18 cellular contexts compared by ENCODE assay signal in genomic region chr16:79716645-79717323, GRCh38.
DNase-seq lines count a peak whose midpoint lies in the region; ATAC-seq and TF ChIP-seq lines count a peak whose summit lies in the region.
"Had no signal": no experiment of that assay in that cellular context is flagged by ENCODE, and none has a peak within 500 bp of the region (broad histone marks: within the 10 kb centered on the region; RNA-seq: fewer than 3 reads in every experiment).

No MANE protein-coding gene starts in this region.

- H3K79me2 ChIP-seq in H9 (ENCODE audit: insufficient read depth, low read length) = no peaks in the 10 kb centered on the region

- no peaks in the 10 kb centered on the region for H3K27me3 ChIP-seq in lower lobe of right lung (ENCODE audit: low read depth)
- no peaks in the 10 kb centered on the region for H3K27me3 ChIP-seq in H9 (ENCODE audit: insufficient read depth, low read length)
- H3K27me3 ChIP-seq: cardiac muscle cell had no signal

- H4K91ac ChIP-seq in H9 (ENCODE audit: insufficient read length, low read depth, low read length) = no peak overlapping the region

- H3K27me3 Mint-ChIP-seq in activated CD4-positive, alpha-beta T cell treated with anti-CD3 and anti-CD28 coated beads for 36 hours = no peaks in the 10 kb centered on the region
- peaks cover 7% of the 10 kb centered on the region for H3K27me3 Mint-ChIP-seq in activated T-helper 1 cell treated with anti-CD3 and anti-CD28 coated beads, Interleukin-12 subunit alpha, Interleukin-12 subunit beta, Interleukin-2, Interleukin-4 antibody, amounts not matched to agents 30 ng/mL and 10 ng/mL and 1 ng/mL, durations not matched to agents 14 hours and 24 hours and 36 hours (ENCODE audit: insufficient read depth)
- peaks cover 1% of the 10 kb centered on the region for H3K27me3 Mint-ChIP-seq in H9 (ENCODE audit: low read depth)

- H4K8ac ChIP-seq in H9 (replicated peaks; ENCODE audit: insufficient read length, low read depth, low read length) = no peak overlapping the region

- H3K23ac ChIP-seq in H9 (ENCODE audit: insufficient read length, low read depth, low read length) = no peak overlapping the region

- DNase-seq in activated CD4-positive, alpha-beta T cell treated with anti-CD3 and anti-CD28 coated beads for 36 hours = no peak
- no peak for DNase-seq in activated CD4-positive, alpha-beta T cell treated with anti-CD3 and anti-CD28 coated beads, Interleukin-2, amount 50 U/mL, for 48 hours
- no peak for DNase-seq in activated T-helper 1 cell treated with anti-CD3 and anti-CD28 coated beads, Interleukin-12 subunit alpha, Interleukin-12 subunit beta, Interleukin-2, Interleukin-4 antibody, amounts not matched to agents 30 ng/mL and 10 ng/mL and 1 ng/mL, durations not matched to agents 14 hours and 24 hours and 36 hours (ENCODE audit: low spot score)
- DNase-seq in lower lobe of right lung (no peak), H9 (no peak), NCI-H82 (lab: John Stamatoyannopoulos, UW) (no peak)
- DNase-seq in activated CD8-positive, alpha-beta memory T cell treated with anti-CD3 and anti-CD28 coated beads, Interleukin-2, amount 50 U/mL, for 4 hours = no peak
- DNase-seq: 8988T; DMS53; foreskin fibroblast; left ventricle myocardium inferior; naive thymus-derived CD8-positive, alpha-beta T cell; NCI-H2081; NCI-H524 treated with DMSO at 0.1 percent for 48 hours had no signal

- H3K79me1 ChIP-seq in H9 (ENCODE audit: insufficient read depth, low read depth, low read length, poor library complexity, severe bottlenecking) = no peaks in the 10 kb centered on the region

- H3K4ac ChIP-seq in H9 (ENCODE audit: low read depth, low read length) = no peak overlapping the region

- H2BK5ac ChIP-seq in H9 (ENCODE audit: insufficient read length, low read length) = no peak overlapping the region

- no peak overlapping the region for H2BK20ac ChIP-seq in H9 (ENCODE audit: low read depth, low read length, poor library complexity, severe bottlenecking)

- no peaks in the 10 kb centered on the region for H3K4me1 ChIP-seq in lower lobe of right lung
- peaks cover under 1% of the 10 kb centered on the region for H3K4me1 ChIP-seq in urinary bladder (ENCODE audit: insufficient read depth)
- no peaks in the 10 kb centered on the region for H3K4me1 ChIP-seq in H9 (ENCODE audit: insufficient read depth, low read length)

- H2BK15ac ChIP-seq in H9 (ENCODE audit: low read depth, low read length) = no peak overlapping the region

- POLR2A ChIA-PET in activated CD4-positive, alpha-beta T cell treated with anti-CD3 and anti-CD28 coated beads for 36 hours (lab: Charles Lee) = no interaction called here

- no peak overlapping the region for H2AFZ ChIP-seq in H9 (ENCODE audit: low read length)

- H3T11ph ChIP-seq in H9 (ENCODE audit: low read length) = no peak overlapping the region

- 23% methylated on average over 7 of the region's 7 CpGs for WGBS in urinary bladder
- no CpG with 5 or more reads among the region's 7 CpGs for WGBS in H9 (ENCODE audit: extremely low coverage, insufficient read length, low lambda C conversion rate)

- H3K18ac ChIP-seq in H9 (ENCODE audit: insufficient read length, low read depth, low read length) = no peak overlapping the region

- no peak for TF ChIP-seq CTCF in lower lobe of right lung (IDR thresholded peaks at IDR 0.05)
- TF ChIP-seq CTCF in H9 (conservative IDR thresholded peaks at IDR 0.05) = no peak

- no peak overlapping the region for H3K4me3 ChIP-seq in lower lobe of right lung
- no peak overlapping the region for H3K4me3 ChIP-seq in urinary bladder (ENCODE audit: low read depth, low read length)
- H3K4me3 ChIP-seq: cardiac muscle cell, left ventricle myocardium inferior had no signal

- H3K36me3 Mint-ChIP-seq in activated CD4-positive, alpha-beta T cell treated with anti-CD3 and anti-CD28 coated beads for 36 hours (ENCODE audit: low read depth) = no peaks in the 10 kb centered on the region
- H3K36me3 Mint-ChIP-seq in activated T-helper 1 cell treated with anti-CD3 and anti-CD28 coated beads, Interleukin-12 subunit alpha, Interleukin-12 subunit beta, Interleukin-2, Interleukin-4 antibody, amounts not matched to agents 30 ng/mL and 10 ng/mL and 1 ng/mL, durations not matched to agents 14 hours and 24 hours and 36 hours (ENCODE audit: low read depth) = no peaks in the 10 kb centered on the region
- H3K36me3 Mint-ChIP-seq in H9 (ENCODE audit: insufficient read depth in 1 of 3, low read depth in 3 of 3) = no peaks in the 10 kb centered on the region; a peak in 1 of 7 replicates
- H3K36me3 Mint-ChIP-seq: activated naive CD4-positive, alpha-beta T cell treated with anti-CD3 and anti-CD28 coated beads, Interleukin-2, amount 50 U/mL, for 72 hours had no signal

- peak; percentile 59 for ATAC-seq in activated CD4-positive, alpha-beta T cell treated with anti-CD3 and anti-CD28 coated beads for 36 hours
- no peak for ATAC-seq in lower lobe of right lung
- ATAC-seq: activated naive CD4-positive, alpha-beta T cell treated with anti-CD3 and anti-CD28 coated beads, Interleukin-2, amount 50 U/mL, for 72 hours; naive thymus-derived CD8-positive, alpha-beta T cell had no signal

- no peak overlapping the region for H3K56ac ChIP-seq in H9 (ENCODE audit: insufficient read length, low read depth, low read length)

- H2BK120ac ChIP-seq in H9 (ENCODE audit: low read depth, low read length, poor library complexity, severe bottlenecking) = no peak overlapping the region

- H4K5ac ChIP-seq in H9 (ENCODE audit: insufficient read length, low read depth, low read length) = no peak overlapping the region

- H3K9me3 Mint-ChIP-seq in activated CD4-positive, alpha-beta T cell treated with anti-CD3 and anti-CD28 coated beads for 36 hours (ENCODE audit: low read depth) = no peaks in the 10 kb centered on the region
- no peaks in the 10 kb centered on the region for H3K9me3 Mint-ChIP-seq in activated T-helper 1 cell treated with anti-CD3 and anti-CD28 coated beads, Interleukin-12 subunit alpha, Interleukin-12 subunit beta, Interleukin-2, Interleukin-4 antibody, amounts not matched to agents 30 ng/mL and 10 ng/mL and 1 ng/mL, durations not matched to agents 14 hours and 24 hours and 36 hours
- H3K9me3 Mint-ChIP-seq in H9 = no peaks in the 10 kb centered on the region; a peak in 1 of 5 replicates

- no peak overlapping the region for H2BK12ac ChIP-seq in H9 (ENCODE audit: insufficient read length, low read depth, low read length)

- CTCF ChIA-PET in activated CD4-positive, alpha-beta T cell treated with anti-CD3 and anti-CD28 coated beads for 36 hours (lab: Charles Lee) = interaction anchor here (0.6 kb wide), 1 partner anchor 386 kb away, joined by 5 read pairs; no protein-coding TSS in a partner anchor

- no peaks in the 10 kb centered on the region for H3K9me3 ChIP-seq in lower lobe of right lung
- no peaks in the 10 kb centered on the region for H3K9me3 ChIP-seq in H9 (ENCODE audit: control insufficient read depth, low read depth, low read length)
- H3K9me3 ChIP-seq: left ventricle myocardium inferior had no signal

- H2AK5ac ChIP-seq in H9 (ENCODE audit: insufficient read length, low read length) = no peak overlapping the region

- H3K4me3 Mint-ChIP-seq in activated CD4-positive, alpha-beta T cell treated with anti-CD3 and anti-CD28 coated beads for 36 hours = no peak overlapping the region
- peak overlapping the region; percentile 6 for H3K4me3 Mint-ChIP-seq in activated T-helper 1 cell treated with anti-CD3 and anti-CD28 coated beads, Interleukin-12 subunit alpha, Interleukin-12 subunit beta, Interleukin-2, Interleukin-4 antibody, amounts not matched to agents 30 ng/mL and 10 ng/mL and 1 ng/mL, durations not matched to agents 14 hours and 24 hours and 36 hours
- no peak overlapping the region for H3K4me3 Mint-ChIP-seq in H9
- H3K4me3 Mint-ChIP-seq: naive thymus-derived CD8-positive, alpha-beta T cell had no signal

- no peaks in the 10 kb centered on the region for H4K20me1 ChIP-seq in H9 (ENCODE audit: control insufficient read depth, insufficient read depth, insufficient read length)

- peak overlapping the region; percentile 53 for H3K27ac Mint-ChIP-seq in activated CD4-positive, alpha-beta T cell treated with anti-CD3 and anti-CD28 coated beads for 36 hours
- H3K27ac Mint-ChIP-seq in activated T-helper 1 cell treated with anti-CD3 and anti-CD28 coated beads, Interleukin-12 subunit alpha, Interleukin-12 subunit beta, Interleukin-2, Interleukin-4 antibody, amounts not matched to agents 30 ng/mL and 10 ng/mL and 1 ng/mL, durations not matched to agents 14 hours and 24 hours and 36 hours = peak overlapping the region; percentile 26
- H3K27ac Mint-ChIP-seq in H9 = no peak overlapping the region
- H3K27ac Mint-ChIP-seq: activated naive CD4-positive, alpha-beta T cell treated with anti-CD3 and anti-CD28 coated beads, Interleukin-2, amount 50 U/mL, for 72 hours; naive thymus-derived CD8-positive, alpha-beta T cell had no signal

- H3K23me2 ChIP-seq in H9 (ENCODE audit: insufficient read length, low read depth, low read length, poor library complexity, severe bottlenecking) = no peaks in the 10 kb centered on the region

- H3K14ac ChIP-seq in H9 (ENCODE audit: insufficient read depth, low read length) = no peak overlapping the region

- H3K27ac ChIP-seq in lower lobe of right lung = peak overlapping the region; percentile 2
- H3K27ac ChIP-seq in urinary bladder (ENCODE audit: low read depth) = peak overlapping the region; percentile 50
- no peak overlapping the region for H3K27ac ChIP-seq in H9 (ENCODE audit: insufficient read length, low read depth, low read length)
- H3K27ac ChIP-seq: C4-2B, cardiac muscle cell, left ventricle myocardium inferior had no signal

- H3K4me2 ChIP-seq in H9 (ENCODE audit: insufficient read depth, insufficient read length, low read length) = no peak overlapping the region

- intact Hi-C loops in activated CD4-positive, alpha-beta T cell treated with anti-CD3 and anti-CD28 coated beads for 36 hours (cut with DNase I, micrococcal nuclease) = no loop called here
- intact Hi-C loops in activated T-helper 1 cell treated with anti-CD3 and anti-CD28 coated beads, Interleukin-12 subunit alpha, Interleukin-12 subunit beta, Interleukin-2, Interleukin-4 antibody, amounts not matched to agents 30 ng/mL and 10 ng/mL and 1 ng/mL, durations not matched to agents 14 hours and 24 hours and 36 hours (cut with micrococcal nuclease) = no loop called here
- intact Hi-C loops in lower lobe of right lung (cut with DNase I) = no loop called here

- H3K36me3 ChIP-seq in lower lobe of right lung (no peaks in the 10 kb centered on the region), urinary bladder (ENCODE audit: insufficient read depth) (no peaks in the 10 kb centered on the region)
- H3K36me3 ChIP-seq: cardiac muscle cell, left ventricle myocardium inferior had no signal

- H3K9ac ChIP-seq in H9 (ENCODE audit: extremely low read depth, insufficient read length, low read length) = no peak overlapping the region

- peaks cover 9% of the 10 kb centered on the region for H3K4me1 Mint-ChIP-seq in activated CD4-positive, alpha-beta T cell treated with anti-CD3 and anti-CD28 coated beads for 36 hours
- peaks cover 25% of the 10 kb centered on the region for H3K4me1 Mint-ChIP-seq in activated T-helper 1 cell treated with anti-CD3 and anti-CD28 coated beads, Interleukin-12 subunit alpha, Interleukin-12 subunit beta, Interleukin-2, Interleukin-4 antibody, amounts not matched to agents 30 ng/mL and 10 ng/mL and 1 ng/mL, durations not matched to agents 14 hours and 24 hours and 36 hours (ENCODE audit: low read depth)
- H3K4me1 Mint-ChIP-seq in H9 = no peaks in the 10 kb centered on the region
- H3K4me1 Mint-ChIP-seq: naive thymus-derived CD8-positive, alpha-beta T cell had no signal

Comparison
In these comparisons a context has a peak if more than half of its experiments do, and no peak if none do; other contexts are left out.
1. H3K27ac Mint-ChIP-seq: peak in activated CD4-positive, alpha-beta T cell treated with anti-CD3 and anti-CD28 coated beads for 36 hours (single experiment) and activated T-helper 1 cell treated with anti-CD3 and anti-CD28 coated beads, Interleukin-12 subunit alpha, Interleukin-12 subunit beta, Interleukin-2, Interleukin-4 antibody, amounts not matched to agents 30 ng/mL and 10 ng/mL and 1 ng/mL, durations not matched to agents 14 hours and 24 hours and 36 hours (single experiment); none in H9 (0 of 3).